ENCODE assay signal across 27 cellular contexts in genomic region chr12:82942521-82942920, GRCh38.
"Had no signal": no experiment of that assay in that cellular context is flagged by ENCODE, and none has a peak within 500 bp of the region (broad histone marks: within the 10 kb centered on the region; RNA-seq: fewer than 3 reads in every experiment).

No MANE protein-coding gene starts in this region.

- H3K4me3 ChIP-seq: body of pancreas, cardiac muscle cell, coronary artery, dorsolateral prefrontal cortex, gastroesophageal sphincter, hepatocyte, tibial nerve had no signal

- H3K27ac Mint-ChIP-seq: activated B cell treated with CpG ODN at 0.5 μM for 24 hours; activated CD8-positive, alpha-beta T cell treated with anti-CD3 and anti-CD28 coated beads for 36 hours; activated naive CD4-positive, alpha-beta T cell treated with anti-CD3 and anti-CD28 coated beads, Interleukin-2, amount 50 U/mL, for 24 hours; activated naive CD8-positive, alpha-beta T cell treated with anti-CD3 and anti-CD28 coated beads, Interleukin-2, amount 50 U/mL, for 24 hours; activated T-helper 2 cell treated with anti-CD3 and anti-CD28 coated beads, Interferon-gamma antibody, Interleukin-2, Interleukin-4, amounts not matched to agents 10 μg/mL and 5 μg/mL and 100 μg/mL, durations not matched to agents 14 hours and 24 hours and 36 hours; naive B cell; T-helper 2 cell treated with Interferon-gamma antibody and Interleukin-4, amounts not matched to agents 5 μg/mL and 100 μg/mL, for 36 hours had no signal

- H3K27me3 Mint-ChIP-seq: activated B cell treated with CpG ODN at 0.5 μM for 24 hours; activated CD8-positive, alpha-beta T cell treated with anti-CD3 and anti-CD28 coated beads for 36 hours; activated naive CD4-positive, alpha-beta T cell treated with anti-CD3 and anti-CD28 coated beads, Interleukin-2, amount 50 U/mL, for 24 hours; activated naive CD8-positive, alpha-beta T cell treated with anti-CD3 and anti-CD28 coated beads, Interleukin-2, amount 50 U/mL, for 24 hours; naive B cell had no signal

- DNase-seq: activated B cell treated with CpG ODN at 0.5 μM for 24 hours; activated CD4-positive, alpha-beta T cell treated with anti-CD3 and anti-CD28 coated beads, Interleukin-2, amount 50 U/mL, for 1 hour; activated CD8-positive, alpha-beta T cell treated with anti-CD3 and anti-CD28 coated beads for 36 hours; activated naive CD8-positive, alpha-beta T cell treated with anti-CD3 and anti-CD28 coated beads, Interleukin-2, amount 50 U/mL, for 24 hours; activated T-cell treated with anti-CD3 and anti-CD28 coated beads, Interleukin-2, amount 50 U/mL, for 48 hours; aorta; body of pancreas; cerebellar nuclear complex; dorsolateral prefrontal cortex; effector memory CD4-positive, alpha-beta T cell; erythroblast; naive B cell; occipital lobe; right cardiac atrium; stimulated activated CD4-positive, alpha-beta T cell treated with anti-CD3 and anti-CD28 coated beads, Interleukin-2, amount 100 ng/mL, for 48 hours; stimulated activated naive CD4-positive, alpha-beta T cell treated with Interleukin-2 at 50 U/mL for 16 hours; T-helper 1 cell had no signal

- H3K9me3 Mint-ChIP-seq: activated CD8-positive, alpha-beta T cell treated with anti-CD3 and anti-CD28 coated beads for 36 hours; activated naive CD4-positive, alpha-beta T cell treated with anti-CD3 and anti-CD28 coated beads, Interleukin-2, amount 50 U/mL, for 24 hours; activated T-helper 2 cell treated with anti-CD3 and anti-CD28 coated beads, Interferon-gamma antibody, Interleukin-2, Interleukin-4, amounts not matched to agents 10 μg/mL and 5 μg/mL and 100 μg/mL, durations not matched to agents 14 hours and 24 hours and 36 hours; mesothelial cell of epicardium; neural crest cell; T-helper 2 cell treated with Interferon-gamma antibody and Interleukin-4, amounts not matched to agents 5 μg/mL and 100 μg/mL, for 36 hours had no signal

- H3K4me1 Mint-ChIP-seq: activated B cell treated with CpG ODN at 0.5 μM for 24 hours; activated naive CD4-positive, alpha-beta T cell treated with anti-CD3 and anti-CD28 coated beads, Interleukin-2, amount 50 U/mL, for 24 hours; activated naive CD8-positive, alpha-beta T cell treated with anti-CD3 and anti-CD28 coated beads, Interleukin-2, amount 50 U/mL, for 24 hours; naive B cell had no signal

- H3K4me3 Mint-ChIP-seq: activated B cell treated with CpG ODN at 0.5 μM for 24 hours; activated CD8-positive, alpha-beta T cell treated with anti-CD3 and anti-CD28 coated beads for 36 hours; activated naive CD4-positive, alpha-beta T cell treated with anti-CD3 and anti-CD28 coated beads, Interleukin-2, amount 50 U/mL, for 24 hours; activated naive CD8-positive, alpha-beta T cell treated with anti-CD3 and anti-CD28 coated beads, Interleukin-2, amount 50 U/mL, for 24 hours; mesothelial cell of epicardium; naive B cell; neural crest cell; T-helper 2 cell treated with Interferon-gamma antibody and Interleukin-4, amounts not matched to agents 5 μg/mL and 100 μg/mL, for 36 hours had no signal

- H3K36me3 Mint-ChIP-seq: activated naive CD4-positive, alpha-beta T cell treated with anti-CD3 and anti-CD28 coated beads, Interleukin-2, amount 50 U/mL, for 24 hours; mesothelial cell of epicardium; naive B cell had no signal
